ENCODE assay signal across 21 cellular contexts in the genomic region with DNA sequence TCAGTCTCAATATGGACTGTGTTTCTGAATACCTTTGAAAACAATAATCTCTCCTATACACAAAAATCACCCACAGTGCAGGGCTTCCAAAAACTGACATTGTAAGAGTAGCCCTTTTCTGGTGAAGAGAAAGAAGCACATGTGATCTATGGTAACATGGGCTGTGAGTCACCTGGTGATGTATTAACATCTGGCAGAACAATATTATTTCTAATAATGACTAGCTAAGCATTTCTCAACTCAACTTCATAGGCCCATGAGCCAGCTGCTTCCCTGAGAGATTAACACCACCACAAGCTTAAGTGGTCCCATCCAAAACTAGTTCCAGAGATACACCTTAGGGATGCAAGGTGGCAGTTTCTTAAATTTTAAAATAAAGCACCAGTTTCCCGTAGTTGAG.
DNase-seq lines count a peak whose midpoint lies in the region; ATAC-seq, FAIRE-seq and TF ChIP-seq lines count a peak whose summit lies in the region.
"Had no signal": no experiment of that assay in that cellular context is flagged by ENCODE, and none has a peak within 500 bp of the region (broad histone marks: within the 10 kb centered on the region; RNA-seq: fewer than 3 reads in every experiment).

No MANE protein-coding gene starts in this region.

- H3K9me3 ChIP-seq in GM23248 (ENCODE audit: low read depth) (no peaks in the 10 kb centered on the region), gastroesophageal sphincter (peaks cover 0 to 8% (median 0%) of the 10 kb centered on the region in 3 donors)

- no peaks in the 10 kb centered on the region for H3K36me3 ChIP-seq in GM23248 (ENCODE audit: low read depth)
- H3K36me3 ChIP-seq in bronchial epithelial cell (ENCODE audit: control insufficient read depth, insufficient read depth, low read length), result no peaks in the 10 kb centered on the region
- no peaks in the 10 kb centered on the region for H3K36me3 ChIP-seq in kidney epithelial cell (ENCODE audit: control insufficient read depth, insufficient read depth, low read length)
- no peaks in the 10 kb centered on the region for H3K36me3 ChIP-seq in gastroesophageal sphincter

- TF ChIP-seq EP300 in gastroesophageal sphincter (IDR thresholded peaks at IDR 0.05), result no peak

- DNase-seq in GM23248 (peak; percentile 69), bronchial epithelial cell (ENCODE audit: low read depth) (peak; percentile 83), fibroblast of mammary gland (ENCODE audit: low read depth) (peak; percentile 88), kidney epithelial cell (ENCODE audit: low read depth) (peak; percentile 16), NCI-H446 treated with DMSO at 0.1 percent for 48 hours (lab: John Stamatoyannopoulos, UW) (no peak)
- no peak for DNase-seq in natural killer cell treated with Interleukin-12 subunit alpha and Interleukin-12 subunit beta and Interleukin-15 and Interleukin-18, amount 100 ng/mL, for 72 hours (ENCODE audit: low spot score)
- DNase-seq: C1 segment of cervical spinal cord, DMS 273 treated with DMSO at 0.1 percent for 48 hours, GDM1, KBM-7, NCI-H1436, NCI-H2081, NCI-H510A, NCI-H82, PC-3 had no signal

- peaks cover 20 to 21% of the 10 kb centered on the region in 2 donors for H3K27me3 Mint-ChIP-seq in natural killer cell treated with Interleukin-12 subunit alpha and Interleukin-12 subunit beta and Interleukin-15 and Interleukin-18, amount 100 ng/mL, for 72 hours

- H3K9me2 ChIP-seq in GM23248 (ENCODE audit: insufficient read depth), result no peaks in the 10 kb centered on the region

- H3K9me3 Mint-ChIP-seq in natural killer cell treated with Interleukin-12 subunit alpha and Interleukin-12 subunit beta and Interleukin-15 and Interleukin-18, amount 100 ng/mL, for 72 hours, result no peaks in the 10 kb centered on the region

- no peak overlapping the region for H3K4me2 ChIP-seq in GM23248 (ENCODE audit: unreplicated experiment)

- no peak overlapping the region for H2AFZ ChIP-seq in GM23248

- no peaks in the 10 kb centered on the region for H4K20me1 ChIP-seq in GM23248 (ENCODE audit: insufficient read depth)

- TF ChIP-seq CTCF in bronchial epithelial cell (IDR thresholded peaks at IDR 0.05; ENCODE audit: insufficient read depth, low read length, severe bottlenecking) (no peak), fibroblast of mammary gland (conservative IDR thresholded peaks at IDR 0.05; ENCODE audit: control insufficient read depth, insufficient read depth, low read depth, low read length) (no peak), kidney epithelial cell (IDR thresholded peaks at IDR 0.05; ENCODE audit: insufficient read depth, low read length, poor library complexity, severe bottlenecking) (no peak), gastroesophageal sphincter (IDR thresholded peaks at IDR 0.05) (no peak)

- no peak overlapping the region for H3K9ac ChIP-seq in GM23248

- ATAC-seq in gastroesophageal sphincter (no peak), GM21367 (IDR thresholded peaks at IDR 0.05; ENCODE audit: unreplicated experiment) (no peak)
- ATAC-seq in natural killer cell treated with Interleukin-12 subunit alpha and Interleukin-12 subunit beta and Interleukin-15 and Interleukin-18, amount 100 ng/mL, for 72 hours, result no peak
- ATAC-seq: GM12878, PC-3 had no signal

- H3K4me1 ChIP-seq in GM23248 (ENCODE audit: insufficient read depth) (peaks cover 11% of the 10 kb centered on the region), gastroesophageal sphincter (peaks cover 0 to 22% (median 3%) of the 10 kb centered on the region in 3 donors)

- H3K4me1 Mint-ChIP-seq in natural killer cell treated with Interleukin-12 subunit alpha and Interleukin-12 subunit beta and Interleukin-15 and Interleukin-18, amount 100 ng/mL, for 72 hours (ENCODE audit: low read depth in 2 of 2), result peaks cover 12 to 14% of the 10 kb centered on the region in 2 donors

- H3K27ac Mint-ChIP-seq in natural killer cell treated with Interleukin-12 subunit alpha and Interleukin-12 subunit beta and Interleukin-15 and Interleukin-18, amount 100 ng/mL, for 72 hours, result no peak overlapping the region

- H3K27ac ChIP-seq in GM23248 (no peak overlapping the region), gastroesophageal sphincter (no peak overlapping the region)
- H3K27ac ChIP-seq: RWPE1 had no signal

- 93 to 100% methylated on average over 1 of the region's 1 CpG for WGBS in GM23248 (ENCODE audit: low coverage in 1 of 2, low lambda C conversion rate in 2 of 2, missing lambda C conversion rate in 2 of 2), 2 experiments
- 94 to 100% methylated on average over 1 of the region's 1 CpG for WGBS in gastroesophageal sphincter (ENCODE audit: low coverage in 1 of 2), 2 donors

- in situ Hi-C loops in GM23248 (cut with MboI), result no loop called here

- FAIRE-seq in bronchial epithelial cell (lab: Jason Lieb, UNC), result no peak
- FAIRE-seq: A204.1, GM12878, GM18507 had no signal

- peaks cover 14% of the 10 kb centered on the region for H3F3A ChIP-seq in GM23248 (ENCODE audit: insufficient read depth)

- TF ChIP-seq POLR2A in gastroesophageal sphincter (IDR thresholded peaks at IDR 0.05), result no peak

- H3K4me3 ChIP-seq in GM23248, result no peak overlapping the region
- H3K4me3 ChIP-seq in bronchial epithelial cell (ENCODE audit: low read depth, low read length), result no peak overlapping the region
- H3K4me3 ChIP-seq in fibroblast of mammary gland (ENCODE audit: control insufficient read depth, low read depth, low read length), result no peak overlapping the region
- no peak overlapping the region for H3K4me3 ChIP-seq in kidney epithelial cell (ENCODE audit: low read depth, low read length)
- H3K4me3 ChIP-seq in gastroesophageal sphincter, result no peak overlapping the region
- H3K4me3 ChIP-seq: GM12878 had no signal

- no peaks in the 10 kb centered on the region for H3K79me2 ChIP-seq in GM23248 (ENCODE audit: insufficient read depth)

- H3K27me3 ChIP-seq in GM23248 (replicated peaks; ENCODE audit: insufficient read depth), result no peaks in the 10 kb centered on the region
- H3K27me3 ChIP-seq in bronchial epithelial cell (ENCODE audit: control insufficient read depth, insufficient read depth, low read length), result no peaks in the 10 kb centered on the region
- no peaks in the 10 kb centered on the region for H3K27me3 ChIP-seq in kidney epithelial cell (ENCODE audit: control insufficient read depth, insufficient read depth, low read length)
- no peaks in the 10 kb centered on the region for H3K27me3 ChIP-seq in gastroesophageal sphincter

- H3K36me3 Mint-ChIP-seq in natural killer cell treated with Interleukin-12 subunit alpha and Interleukin-12 subunit beta and Interleukin-15 and Interleukin-18, amount 100 ng/mL, for 72 hours, result peaks cover 4% of the 10 kb centered on the region

- no peak overlapping the region for H3K4me3 Mint-ChIP-seq in natural killer cell treated with Interleukin-12 subunit alpha and Interleukin-12 subunit beta and Interleukin-15 and Interleukin-18, amount 100 ng/mL, for 72 hours

Comparison
In these comparisons a context has a peak if more than half of its experiments do, and no peak if none do; other contexts are left out.
1. DNase-seq: peak in GM23248 (single experiment), bronchial epithelial cell (single experiment), fibroblast of mammary gland (single experiment) and kidney epithelial cell (single experiment); none in NCI-H446 treated with DMSO at 0.1 percent for 48 hours (single experiment) and natural killer cell treated with Interleukin-12 subunit alpha and Interleukin-12 subunit beta and Interleukin-15 and Interleukin-18, amount 100 ng/mL, for 72 hours (single experiment).